27 cellular contexts compared by ENCODE assay signal in genomic region chr2:52070665-52071064, GRCh38.
"Had no signal": no experiment of that assay in that cellular context is flagged by ENCODE, and none has a peak within 500 bp of the region (broad histone marks: within the 10 kb centered on the region; RNA-seq: fewer than 3 reads in every experiment).

No MANE protein-coding gene starts in this region.

- FAIRE-seq: urothelium cell line had no signal

- H3K9me3 ChIP-seq: stomach, suprapubic skin, testis, thoracic aorta, thyroid gland, tibial artery, transverse colon, upper lobe of left lung, upper lobe of right lung, uterus, vagina had no signal

- ATAC-seq: stimulated activated effector memory CD8-positive, alpha-beta T cell treated with anti-CD3 and anti-CD28 coated beads, Interleukin-12 subunit alpha, Interleukin-12 subunit beta, amount 100 ng/mL, for 72 hours; stimulated activated memory B cell treated with anti-CD40 and anti-IgM and Interleukin-4, amounts not matched to agents 10 μg/mL and 1 μg/mL and 100 μg/mL, for 72 hours; stimulated activated naive B cell treated with anti-CD40 and anti-IgM and Interleukin-4, amounts not matched to agents 10 μg/mL and 1 μg/mL and 100 μg/mL, for 72 hours; stimulated activated naive CD8-positive, alpha-beta T cell treated with anti-CD3 and anti-CD28 coated beads, Interleukin-15, amount 100 ng/mL, for 72 hours; stimulated activated naive CD8-positive, alpha-beta T cell treated with anti-CD3 and anti-CD28 coated beads, Interleukin-15, Interleukin-2, amounts not matched to agents 100 U/mL and 50 U/mL, for 24 hours; upper lobe of right lung had no signal

- DNase-seq: stimulated activated CD4-positive, alpha-beta T cell treated with anti-CD3 and anti-CD28 coated beads, Interleukin-2, amount 100 ng/mL, for 48 hours; stimulated activated CD4-positive, alpha-beta T cell treated with anti-CD3 and anti-CD28 coated beads, Interleukin-4, amount 100 ng/mL, for 1 hour; stimulated activated CD4-positive, alpha-beta T cell treated with anti-CD3 and anti-CD28 coated beads, Interleukin-4, amount 100 ng/mL, for 24 hours; stimulated activated CD4-positive, alpha-beta T cell treated with anti-CD3 and anti-CD28 coated beads, Interleukin-4, amount 100 ng/mL, for 4 hours; stimulated activated CD8-positive, alpha-beta memory T cell treated with anti-CD3 and anti-CD28 coated beads, Interleukin-4, amount 100 ng/mL, for 48 hours; stimulated activated naive B cell treated with anti-CD40 and anti-IgM and Interleukin-4, amounts not matched to agents 10 μg/mL and 1 μg/mL and 100 μg/mL, for 72 hours; stimulated activated naive CD4-positive, alpha-beta T cell; stimulated activated naive CD4-positive, alpha-beta T cell treated with Interleukin-2 at 50 U/mL for 16 hours; stimulated activated naive CD8-positive, alpha-beta T cell treated with anti-CD3 and anti-CD28 coated beads, Interleukin-15, amount 100 ng/mL, for 72 hours; stimulated activated naive CD8-positive, alpha-beta T cell treated with anti-CD3 and anti-CD28 coated beads, Interleukin-15, Interleukin-2, amounts not matched to agents 100 U/mL and 50 U/mL, for 24 hours; stomach; substantia nigra; testis; thyroid gland; tibial artery; transverse colon; trophoblast cell; upper lobe of left lung; upper lobe of right lung; uterus had no signal

- H3K4me1 ChIP-seq: stomach, suprapubic skin, testis, thyroid gland, tibial artery, transverse colon, upper lobe of left lung, upper lobe of right lung, uterus, vagina had no signal

- H3K4me3 ChIP-seq: stomach, suprapubic skin, testis, thoracic aorta, thyroid gland, tibial artery, tibial nerve, transverse colon, upper lobe of left lung, upper lobe of right lung, uterus, vagina had no signal

- H3K36me3 ChIP-seq: stomach, suprapubic skin, thoracic aorta, thyroid gland, tibial artery, tibial nerve, transverse colon, upper lobe of left lung, upper lobe of right lung, uterus, vagina had no signal

- H3K27ac ChIP-seq: stomach, suprapubic skin, testis, thoracic aorta, thyroid gland, tibial artery, tibial nerve, transverse colon, upper lobe of left lung, upper lobe of right lung, uterus, vagina had no signal

- H3K27me3 ChIP-seq: stomach, suprapubic skin, testis, thyroid gland, tibial artery, tibial nerve, transverse colon, upper lobe of left lung, upper lobe of right lung, uterus, vagina had no signal
